In genomic region chr1:237293804-237294203, GRCh38 we compare ENCODE assay signal across 35 cellular contexts.
"Had no signal": no experiment of that assay in that cellular context is flagged by ENCODE, and none has a peak within 500 bp of the region (broad histone marks: within the 10 kb centered on the region; RNA-seq: fewer than 3 reads in every experiment).

No MANE protein-coding gene starts in this region.

- H3K9ac ChIP-seq: KMS-11 had no signal

- H3K27ac ChIP-seq: KMS-11 had no signal

- H3K9me3 ChIP-seq: MG63 had no signal

- H3K36me3 ChIP-seq: MG63 had no signal

- H3K4me2 ChIP-seq: KMS-11 had no signal

- H3K4me3 ChIP-seq: MG63 had no signal

- DNase-seq: Karpas-422, Kasumi-1, KG1, MG63, MM.1S, MV-4-11, NCI-H1048, NCI-H1092, NCI-H1092 treated with DMSO at 0.1 percent for 48 hours, NCI-H1105, NCI-H1105 treated with DMSO at 0.1 percent for 48 hours, NCI-H1417, NCI-H1417 treated with DMSO at 0.1 percent for 48 hours, NCI-H1436, NCI-H1436 treated with DMSO at 0.1 percent for 48 hours, NCI-H146, NCI-H1694, NCI-H1694 treated with DMSO at 0.1 percent for 48 hours, NCI-H187, NCI-H187 treated with DMSO at 0.1 percent for 48 hours, NCI-H1930, NCI-H2029, NCI-H2029 treated with DMSO at 0.1 percent for 48 hours, NCI-H2081, NCI-H2081 treated with DMSO at 0.1 percent for 48 hours, NCI-H2107, NCI-H2171, NCI-H2171 treated with DMSO at 0.1 percent for 48 hours, NCI-H2227 treated with DMSO at 0.1 percent for 48 hours, NCI-H226, NCI-H345, NCI-H446, NCI-H446 treated with DMSO at 0.1 percent for 48 hours, NCI-H510A had no signal

- H3K27me3 ChIP-seq: MG63 had no signal
